Comparison of ENCODE assay signal across 10 cellular contexts in the genomic region with DNA sequence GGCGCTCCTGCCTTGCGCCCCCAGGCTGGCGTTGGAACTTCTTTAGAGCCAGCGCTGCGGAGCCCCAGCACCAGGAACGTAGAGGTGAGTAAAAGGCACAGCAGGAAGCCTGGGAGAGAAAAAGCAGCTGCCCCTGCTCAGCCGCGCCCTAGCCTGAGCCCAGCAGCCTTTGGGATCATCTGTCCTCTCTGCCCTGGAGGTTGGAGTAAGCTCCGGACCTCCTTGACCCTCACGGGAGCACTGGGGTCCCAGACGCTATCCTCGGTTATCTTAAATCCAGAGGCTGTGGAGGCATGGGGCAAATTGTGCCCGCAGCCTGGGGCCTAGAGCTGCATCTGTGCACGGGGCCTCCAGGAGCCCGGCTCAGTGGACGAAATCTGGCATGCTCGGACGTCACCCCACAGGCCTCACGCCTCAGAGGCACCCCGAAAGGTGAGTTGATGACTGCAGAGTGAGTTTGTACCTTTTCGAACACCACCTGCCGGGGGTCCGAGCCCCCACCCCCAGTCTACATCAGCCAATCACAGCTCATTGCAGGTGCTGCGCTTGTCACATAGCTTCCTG. TPM values are rescaled to one million over a fixed set of nuclear protein-coding genes. Genes with fewer than 3 reads are reported as not detected.
DNase-seq lines count a peak whose midpoint lies in the region; ATAC-seq and TF ChIP-seq lines count a peak whose summit lies in the region.
"Had no signal": no experiment of that assay in that cellular context is flagged by ENCODE, and none has a peak within 500 bp of the region (broad histone marks: within the 10 kb centered on the region; RNA-seq: fewer than 3 reads in every experiment).

No MANE protein-coding gene starts in this region.

- intact Hi-C loops in CD14-positive monocyte (cut with micrococcal nuclease) (loop anchor here (5.0 to 10.0 kb wide), 4 partner anchors 34 to 158 kb away; a partner anchor contains a TSS), colonic mucosa (cut with DNase I) (no loop called here)

- peaks cover 0 to 3% (median 0%) of the 10 kb centered on the region in 7 donors for H3K9me3 Mint-ChIP-seq in CD14-positive monocyte
- no peaks in the 10 kb centered on the region for H3K9me3 Mint-ChIP-seq in naive thymus-derived CD8-positive, alpha-beta T cell
- H3K9me3 Mint-ChIP-seq in activated naive CD4-positive, alpha-beta T cell treated with anti-CD3 and anti-CD28 coated beads, Interleukin-2, amount 50 U/mL, for 72 hours, result no peaks in the 10 kb centered on the region

- H3K4me3 Mint-ChIP-seq in CD14-positive monocyte, result no peak overlapping the region
- H3K4me3 Mint-ChIP-seq in naive thymus-derived CD8-positive, alpha-beta T cell, result peak overlapping the region in 8 of 10 donors; percentile 18 to 83 (median 52)

- peaks cover 4 to 14% (median 8%) of the 10 kb centered on the region in 3 donors for H3K27me3 Mint-ChIP-seq in CD14-positive monocyte (ENCODE audit: low read depth in 3 of 3)
- H3K27me3 Mint-ChIP-seq in naive thymus-derived CD8-positive, alpha-beta T cell, result no peaks in the 10 kb centered on the region

- peaks cover 11 to 16% of the 10 kb centered on the region in 2 donors for H3K36me3 Mint-ChIP-seq in CD14-positive monocyte
- peaks cover 0 to 11% (median 0%) of the 10 kb centered on the region in 3 donors for H3K36me3 Mint-ChIP-seq in naive thymus-derived CD8-positive, alpha-beta T cell
- H3K36me3 Mint-ChIP-seq in activated naive CD4-positive, alpha-beta T cell treated with anti-CD3 and anti-CD28 coated beads, Interleukin-2, amount 50 U/mL, for 72 hours, result peaks cover 5 to 12% of the 10 kb centered on the region in 2 donors

- peak; percentile 27 for DNase-seq in CD14-positive monocyte (ENCODE audit: low spot score)
- peak; percentile 67 for DNase-seq in ELF-1 (ENCODE audit: low read depth, low spot score)
- DNase-seq in colonic mucosa, result peak; percentile 69
- DNase-seq in naive thymus-derived CD8-positive, alpha-beta T cell, result no peak
- no peak for DNase-seq in DMS79 treated with DMSO at 0.1 percent for 48 hours (lab: John Stamatoyannopoulos, UW)
- no peak for DNase-seq in activated naive CD4-positive, alpha-beta T cell treated with anti-CD3 and anti-CD28 coated beads, Interleukin-2, amount 50 U/mL, for 72 hours (ENCODE audit: low spot score in 2 of 2)
- DNase-seq in stimulated activated naive CD8-positive, alpha-beta T cell treated with anti-CD3 and anti-CD28 coated beads, Interleukin-15, Interleukin-2, amounts not matched to agents 100 U/mL and 50 U/mL, for 24 hours, result no peak
- no peak for DNase-seq in NCI-H2081 treated with DMSO at 0.1 percent for 48 hours (lab: John Stamatoyannopoulos, UW)
- DNase-seq: Calu3, cerebellar nuclear complex had no signal

- ATAC-seq in naive thymus-derived CD8-positive, alpha-beta T cell, result no peak
- ATAC-seq in activated naive CD4-positive, alpha-beta T cell treated with anti-CD3 and anti-CD28 coated beads, Interleukin-2, amount 50 U/mL, for 72 hours, result no peak
- no peak for ATAC-seq in stimulated activated naive CD8-positive, alpha-beta T cell treated with anti-CD3 and anti-CD28 coated beads, Interleukin-15, Interleukin-2, amounts not matched to agents 100 U/mL and 50 U/mL, for 24 hours

- no peaks in the 10 kb centered on the region for H3K27me3 ChIP-seq in colonic mucosa

- POLR2A ChIA-PET in naive thymus-derived CD8-positive, alpha-beta T cell (lab: Charles Lee), result interaction anchor here (2.0 to 4.3 kb wide), 2 partner anchors 40 to 81 kb away, joined by 12 to 30 read pairs; a partner anchor contains a TSS

- no peak overlapping the region for H3K27ac Mint-ChIP-seq in CD14-positive monocyte
- H3K27ac Mint-ChIP-seq in naive thymus-derived CD8-positive, alpha-beta T cell, result peak overlapping the region in 4 of 10 donors; percentile 14 to 43 (median 34)
- H3K27ac Mint-ChIP-seq in activated naive CD4-positive, alpha-beta T cell treated with anti-CD3 and anti-CD28 coated beads, Interleukin-2, amount 50 U/mL, for 72 hours, result no peak overlapping the region

- H3K27ac ChIP-seq in colonic mucosa, result peak overlapping the region; percentile 55

- no peak overlapping the region for H3K4me3 ChIP-seq in colonic mucosa

- H3K9ac ChIP-seq in colonic mucosa (ENCODE audit: low read depth in 2 of 2, low read length in 2 of 2), result peak overlapping the region; percentile 70 to 94

- TF ChIP-seq CTCF in CD14-positive monocyte (IDR thresholded peaks at IDR 0.05), result no peak
- TF ChIP-seq CTCF in colonic mucosa (IDR thresholded peaks at IDR 0.05), result no peak

- peaks cover 7% of the 10 kb centered on the region for H3K4me1 ChIP-seq in colonic mucosa

- H3K4me1 Mint-ChIP-seq in CD14-positive monocyte, result peaks cover 39% of the 10 kb centered on the region
- peaks cover 11 to 27% (median 24%) of the 10 kb centered on the region in 4 donors for H3K4me1 Mint-ChIP-seq in naive thymus-derived CD8-positive, alpha-beta T cell

- H3K36me3 ChIP-seq in colonic mucosa, result no peaks in the 10 kb centered on the region

- no peaks in the 10 kb centered on the region for H3K9me3 ChIP-seq in colonic mucosa

RNA-seq across cellular contexts. Expression of a gene that starts 1.6 kb away (rescaled TPM):
- polyA plus RNA-seq in CD14-positive monocyte, result 10 to 100 TPM; 26.8 to 33.8 TPM
- 10 to 100 TPM; 74.9 to 88.0 TPM for total RNA-seq in colonic mucosa
- total RNA-seq in naive thymus-derived CD8-positive, alpha-beta T cell, result 10 to 100 TPM; 31.8 to 38.7 TPM
- 10 to 100 TPM; 14.1 to 22.0 (median 19.4) TPM for polyA plus RNA-seq in naive thymus-derived CD8-positive, alpha-beta T cell
- 10 to 100 TPM; 15.6 to 40.0 TPM for total RNA-seq in activated naive CD4-positive, alpha-beta T cell treated with anti-CD3 and anti-CD28 coated beads, Interleukin-2, amount 50 U/mL, for 72 hours

RNA-seq across cellular contexts. Expression of a gene that starts 11.4 kb away (rescaled TPM):
- 10 to 100 TPM in 1 of 2 donors, 1 to 10 TPM in 1; 2.5 to 10.8 TPM for polyA plus RNA-seq in CD14-positive monocyte
- total RNA-seq in colonic mucosa, result 10 to 100 TPM; 51.8 to 59.6 TPM
- 10 to 100 TPM; 51.0 to 54.5 TPM for total RNA-seq in naive thymus-derived CD8-positive, alpha-beta T cell
- polyA plus RNA-seq in naive thymus-derived CD8-positive, alpha-beta T cell, result 10 to 100 TPM; 11.2 to 24.5 (median 16.0) TPM
- 10 to 100 TPM in 1 of 2 donors, 1 to 10 TPM in 1; 5.9 to 21.6 TPM for total RNA-seq in activated naive CD4-positive, alpha-beta T cell treated with anti-CD3 and anti-CD28 coated beads, Interleukin-2, amount 50 U/mL, for 72 hours

RNA-seq across cellular contexts. Expression of a gene that starts 35.3 kb away (rescaled TPM):
- 100 to 1,000 TPM; 150 to 192 TPM for polyA plus RNA-seq in CD14-positive monocyte
- total RNA-seq in colonic mucosa, result 100 to 1,000 TPM; 101 to 138 TPM
- total RNA-seq in naive thymus-derived CD8-positive, alpha-beta T cell, result 10 to 100 TPM; 71.9 to 78.5 TPM
- 100 to 1,000 TPM; 213 to 225 (median 217) TPM for polyA plus RNA-seq in naive thymus-derived CD8-positive, alpha-beta T cell
- 100 to 1,000 TPM; 142 to 148 TPM for total RNA-seq in activated naive CD4-positive, alpha-beta T cell treated with anti-CD3 and anti-CD28 coated beads, Interleukin-2, amount 50 U/mL, for 72 hours

Comparison
In these comparisons a context has a peak if more than half of its experiments do, and no peak if none do; other contexts are left out.
1. DNase-seq: peak in CD14-positive monocyte (single experiment), ELF-1 (single experiment) and colonic mucosa (single experiment); none in naive thymus-derived CD8-positive, alpha-beta T cell (0 of 10), DMS79 treated with DMSO at 0.1 percent for 48 hours (single experiment), activated naive CD4-positive, alpha-beta T cell treated with anti-CD3 and anti-CD28 coated beads, Interleukin-2, amount 50 U/mL, for 72 hours (0 of 2), stimulated activated naive CD8-positive, alpha-beta T cell treated with anti-CD3 and anti-CD28 coated beads, Interleukin-15, Interleukin-2, amounts not matched to agents 100 U/mL and 50 U/mL, for 24 hours (single experiment) and NCI-H2081 treated with DMSO at 0.1 percent for 48 hours (single experiment).
2. H3K4me3 Mint-ChIP-seq: peak in naive thymus-derived CD8-positive, alpha-beta T cell (8 of 10); none in CD14-positive monocyte (0 of 2).